ENCODE assay signal across 9 cellular contexts in the genomic region with DNA sequence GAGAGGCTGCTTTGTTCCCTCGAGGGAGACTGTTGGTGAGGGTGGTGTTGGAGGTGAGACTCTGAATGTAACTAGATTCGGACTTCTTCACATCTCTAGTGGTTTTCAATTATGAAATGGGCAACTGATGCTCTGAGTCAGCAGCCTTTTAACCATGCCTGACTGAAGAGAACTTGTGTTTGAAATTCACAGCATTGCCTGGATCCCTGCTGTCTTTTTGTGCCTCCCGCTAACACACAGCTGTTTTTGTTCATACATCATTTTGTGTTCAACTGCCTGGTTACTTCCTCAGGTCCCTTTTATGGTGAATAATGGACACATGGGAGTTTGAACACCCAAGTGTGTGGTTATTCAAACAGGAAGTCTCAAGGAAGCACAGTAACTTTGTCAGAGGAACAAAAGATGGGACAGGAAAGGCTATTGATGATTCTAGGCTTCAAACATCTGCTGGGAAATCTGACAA. TPM values are rescaled to one million over a fixed set of nuclear protein-coding genes. Genes with fewer than 3 reads are reported as not detected.
DNase-seq lines count a peak whose midpoint lies in the region; ATAC-seq lines count a peak whose summit lies in the region.
"Had no signal": no experiment of that assay in that cellular context is flagged by ENCODE, and none has a peak within 500 bp of the region (broad histone marks: within the 10 kb centered on the region; RNA-seq: fewer than 3 reads in every experiment).

No MANE protein-coding gene starts in this region.

- peaks cover 63% of the 10 kb centered on the region for H3K27me3 Mint-ChIP-seq in activated CD4-positive, alpha-beta T cell treated with anti-CD3 and anti-CD28 coated beads for 36 hours

- H3K27me3 ChIP-seq in rectal smooth muscle tissue (ENCODE audit: control insufficient read depth, insufficient read depth, low read length), result no peaks in the 10 kb centered on the region

- H3K9me3 Mint-ChIP-seq in activated CD4-positive, alpha-beta T cell treated with anti-CD3 and anti-CD28 coated beads for 36 hours (ENCODE audit: low read depth), result no peaks in the 10 kb centered on the region
- H3K9me3 Mint-ChIP-seq: activated naive CD4-positive, alpha-beta T cell treated with anti-CD3 and anti-CD28 coated beads, Interleukin-2, amount 50 U/mL, for 72 hours had no signal

- CTCF ChIA-PET in activated CD4-positive, alpha-beta T cell treated with anti-CD3 and anti-CD28 coated beads for 36 hours (lab: Charles Lee), result no interaction called here

- no peak for ATAC-seq in activated CD4-positive, alpha-beta T cell treated with anti-CD3 and anti-CD28 coated beads for 36 hours
- ATAC-seq: activated naive CD4-positive, alpha-beta T cell treated with anti-CD3 and anti-CD28 coated beads, Interleukin-2, amount 50 U/mL, for 72 hours had no signal

- H3K27ac ChIP-seq in rectal smooth muscle tissue (ENCODE audit: low read depth, low read length), result peak overlapping the region; percentile 21

- H3K4me1 Mint-ChIP-seq in activated CD4-positive, alpha-beta T cell treated with anti-CD3 and anti-CD28 coated beads for 36 hours, result no peaks in the 10 kb centered on the region

- peaks cover 24% of the 10 kb centered on the region for H3K4me1 ChIP-seq in rectal smooth muscle tissue (ENCODE audit: control insufficient read depth, insufficient read depth, low read length)

- H3K36me3 ChIP-seq in rectal smooth muscle tissue (ENCODE audit: control insufficient read depth, insufficient read depth, low read length), result no peaks in the 10 kb centered on the region

- POLR2A ChIA-PET in activated CD4-positive, alpha-beta T cell treated with anti-CD3 and anti-CD28 coated beads for 36 hours (lab: Charles Lee), result no interaction called here

- H3K4me3 Mint-ChIP-seq in activated CD4-positive, alpha-beta T cell treated with anti-CD3 and anti-CD28 coated beads for 36 hours, result no peak overlapping the region

- DNase-seq in GM04504 (ENCODE audit: low read depth), result peak; percentile 88
- peak; percentile 99 for DNase-seq in NCI-H2107 treated with DMSO at 0.1 percent for 48 hours (lab: John Stamatoyannopoulos, UW; ENCODE audit: unreplicated experiment)
- peak; percentile 86 for DNase-seq in dermis blood vessel endothelial cell
- DNase-seq in activated CD4-positive, alpha-beta T cell treated with anti-CD3 and anti-CD28 coated beads for 36 hours, result no peak
- no peak for DNase-seq in SW 1271 (lab: John Stamatoyannopoulos, UW)
- no peak for DNase-seq in NCI-H1105 treated with DMSO at 0.1 percent for 48 hours (lab: John Stamatoyannopoulos, UW)
- no peak for DNase-seq in T-helper 9 cell

- H3K36me3 Mint-ChIP-seq in activated CD4-positive, alpha-beta T cell treated with anti-CD3 and anti-CD28 coated beads for 36 hours (ENCODE audit: low read depth), result no peaks in the 10 kb centered on the region

- no peak overlapping the region for H3K9ac ChIP-seq in rectal smooth muscle tissue (ENCODE audit: low read length)

- H3K27ac Mint-ChIP-seq in activated CD4-positive, alpha-beta T cell treated with anti-CD3 and anti-CD28 coated beads for 36 hours, result no peak overlapping the region
- H3K27ac Mint-ChIP-seq: activated naive CD4-positive, alpha-beta T cell treated with anti-CD3 and anti-CD28 coated beads, Interleukin-2, amount 50 U/mL, for 72 hours had no signal

- intact Hi-C loops in activated CD4-positive, alpha-beta T cell treated with anti-CD3 and anti-CD28 coated beads for 36 hours (cut with DNase I, micrococcal nuclease), result no loop called here

- H3K4me3 ChIP-seq in rectal smooth muscle tissue (ENCODE audit: low read length), result no peak overlapping the region

RNA-seq across cellular contexts. Expression of a gene that starts 16.8 kb away (rescaled TPM):
- 586 and 802 TPM in 2 replicates for total RNA-seq in dermis blood vessel endothelial cell
- total RNA-seq in activated CD4-positive, alpha-beta T cell treated with anti-CD3 and anti-CD28 coated beads for 36 hours, result under 1 TPM; 0.25 to 0.46 TPM
- total RNA-seq: activated naive CD4-positive, alpha-beta T cell treated with anti-CD3 and anti-CD28 coated beads, Interleukin-2, amount 50 U/mL, for 72 hours had no signal

Comparison
In these comparisons a context has a peak if more than half of its experiments do, and no peak if none do; other contexts are left out.
1. DNase-seq: peak in GM04504 (single experiment), NCI-H2107 treated with DMSO at 0.1 percent for 48 hours (single experiment) and dermis blood vessel endothelial cell (single experiment); none in activated CD4-positive, alpha-beta T cell treated with anti-CD3 and anti-CD28 coated beads for 36 hours (single experiment), SW 1271 (0 of 2), NCI-H1105 treated with DMSO at 0.1 percent for 48 hours (single experiment) and T-helper 9 cell (single experiment).
2. RNA of a gene that starts 16.8 kb away (total RNA-seq): 586 to 802 TPM in dermis blood vessel endothelial cell; 0.25 to 0.46 TPM in activated CD4-positive, alpha-beta T cell treated with anti-CD3 and anti-CD28 coated beads for 36 hours; every median in the first group is over 100 times any median in the second.